ENCODE assay signal across 35 cellular contexts in genomic region chr4:183394166-183394951, GRCh38.
"Had no signal": no experiment of that assay in that cellular context is flagged by ENCODE, and none has a peak within 500 bp of the region (broad histone marks: within the 10 kb centered on the region; RNA-seq: fewer than 3 reads in every experiment).

No MANE protein-coding gene starts in this region.

- DNase-seq: activated CD4-positive, alpha-beta T cell treated with anti-CD3 and anti-CD28 coated beads for 48 hours; activated CD4-positive, alpha-beta T cell treated with anti-CD3 and anti-CD28 coated beads, Interleukin-2, amount 50 U/mL, for 48 hours; activated CD8-positive, alpha-beta memory T cell treated with anti-CD3 and anti-CD28 coated beads, Interleukin-2, amount 50 U/mL, for 4 hours; activated effector memory CD4-positive, alpha-beta T cell treated with anti-CD3 and anti-CD28 coated beads, Interleukin-2, amount 50 U/mL, for 16 hours; activated naive CD4-positive, alpha-beta T cell treated with anti-CD3 and anti-CD28 coated beads for 36 hours; activated naive CD8-positive, alpha-beta T cell treated with anti-CD3 and anti-CD28 coated beads for 36 hours; activated T-cell treated with anti-CD3 and anti-CD28 coated beads, Interleukin-2, amount 50 U/mL, for 1 hour; cortex of kidney; effector memory CD8-positive, alpha-beta T cell; erythroblast; head of caudate nucleus; hypothalamus; immature natural killer cell; kidney; left colon; mucosa of descending colon; nephron progenitor cell; nucleus accumbens; pancreas; psoas muscle; stimulated activated CD4-positive, alpha-beta T cell treated with anti-CD3 and anti-CD28 coated beads, Interleukin-1b, Interleukin-23, amount 100 ng/mL, for 48 hours; stimulated activated CD4-positive, alpha-beta T cell treated with anti-CD3 and anti-CD28 coated beads, Interleukin-4, amount 100 ng/mL, for 4 hours; stimulated activated CD8-positive, alpha-beta memory T cell treated with anti-CD3 and anti-CD28 coated beads, Interleukin-4, amount 100 ng/mL, for 48 hours; stomach; T-helper 17 cell; T1000; thyroid gland; upper lobe of right lung; WERI-Rb-1 had no signal

- H3K27ac ChIP-seq: adrenal gland, ascending aorta, cardiac muscle cell, pancreas, psoas muscle, stomach, thyroid gland, upper lobe of right lung, WERI-Rb-1 had no signal

- H3K4me2 ChIP-seq: smooth muscle cell had no signal

- H3K27me3 ChIP-seq: ascending aorta, pancreas, thyroid gland had no signal

- H3K9me3 ChIP-seq: adrenal gland, ascending aorta, mucosa of descending colon, pancreas, psoas muscle, stomach, thyroid gland, upper lobe of right lung had no signal

- H3K4me3 ChIP-seq: adrenal gland, ascending aorta, cardiac muscle cell, mucosa of descending colon, pancreas, psoas muscle, smooth muscle cell, stomach, thyroid gland, upper lobe of right lung had no signal

- ATAC-seq: activated CD4-positive, CD25-positive, alpha-beta regulatory T cell treated with anti-CD3 and anti-CD28 coated beads, Interleukin-2, amount 50 U/mL, for 24 hours; effector memory CD8-positive, alpha-beta T cell; left colon; mucosa of descending colon; pancreas; psoas muscle; stimulated activated memory B cell treated with anti-CD40 and anti-IgM and Interleukin-4, amounts not matched to agents 10 μg/mL and 1 μg/mL and 100 μg/mL, for 72 hours; T-helper 17 cell; upper lobe of right lung had no signal

- H3K36me3 ChIP-seq: adrenal gland, ascending aorta, cardiac muscle cell, pancreas, stomach, thyroid gland, upper lobe of right lung, WERI-Rb-1 had no signal
